In the genomic region with DNA sequence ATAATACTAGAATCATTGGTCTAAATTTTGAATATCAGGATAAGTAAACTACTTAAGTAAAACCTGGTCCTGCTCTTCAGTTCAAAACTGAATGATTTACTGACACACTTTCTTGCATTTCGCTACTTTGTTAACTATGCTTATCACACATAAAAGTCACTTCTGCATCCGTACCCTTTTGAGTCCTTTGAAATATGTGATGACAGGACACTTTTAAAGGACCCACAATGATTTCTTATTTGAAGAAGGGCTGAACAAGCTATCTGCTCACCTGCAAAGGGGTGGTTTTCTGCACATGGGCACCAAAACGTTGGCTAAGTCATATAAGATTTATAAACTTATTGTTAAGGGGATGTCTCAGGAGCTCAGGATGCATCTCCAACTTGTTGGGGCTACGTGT, we compare ENCODE assay signal across 33 cellular contexts.
"Had no signal": no experiment of that assay in that cellular context is flagged by ENCODE, and none has a peak within 500 bp of the region (broad histone marks: within the 10 kb centered on the region; RNA-seq: fewer than 3 reads in every experiment).

No MANE protein-coding gene starts in this region.

- FAIRE-seq: astrocyte, bronchial epithelial cell, TTC549 had no signal

- DNase-seq: activated B cell treated with CpG ODN at 0.5 μM for 24 hours; activated CD4-positive, alpha-beta memory T cell treated with anti-CD3 and anti-CD28 coated beads for 36 hours; activated CD4-positive, alpha-beta T cell treated with anti-CD3 and anti-CD28 coated beads for 4 hours; activated CD4-positive, alpha-beta T cell treated with anti-CD3 and anti-CD28 coated beads, Interleukin-2, amount 10 ng/mL, durations not matched to agents 24 days and 14 days; activated CD4-positive, alpha-beta T cell treated with anti-CD3 and anti-CD28 coated beads, Interleukin-2, amount 50 U/mL, for 1 hour; activated CD4-positive, alpha-beta T cell treated with anti-CD3 and anti-CD28 coated beads, Interleukin-2, amount 50 U/mL, for 4 hours; activated CD4-positive, CD25-positive, alpha-beta regulatory T cell treated with anti-CD3 and anti-CD28 coated beads, Interleukin-2, amount 50 U/mL, for 72 hours; activated CD8-positive, alpha-beta memory T cell treated with anti-CD3 and anti-CD28 coated beads, Interleukin-2, amount 50 U/mL, for 4 hours; activated CD8-positive, alpha-beta T cell treated with anti-CD3 and anti-CD28 coated beads for 36 hours; activated effector memory CD4-positive, alpha-beta T cell treated with anti-CD3 and anti-CD28 coated beads, Interleukin-2, amount 50 U/mL, for 16 hours; activated gamma-delta T cell treated with Interleukin-2 at 50 U/mL for 16 hours; activated naive CD4-positive, alpha-beta T cell; activated naive CD4-positive, alpha-beta T cell treated with anti-CD3 and anti-CD28 coated beads for 36 hours; activated naive CD4-positive, alpha-beta T cell treated with anti-CD3 and anti-CD28 coated beads, Interleukin-2, amount 50 U/mL, for 16 hours; activated naive CD8-positive, alpha-beta T cell treated with anti-CD3 and anti-CD28 coated beads for 36 hours; activated T-cell treated with anti-CD3 and anti-CD28 coated beads for 4 hours; activated T-cell treated with anti-CD3 and anti-CD28 coated beads, Interleukin-2, amount 50 U/mL, for 1 hour; activated T-cell treated with anti-CD3 and anti-CD28 coated beads, Interleukin-2, amount 50 U/mL, for 4 hours; activated T-cell treated with anti-CD3 and anti-CD28 coated beads, Interleukin-2, amount 50 U/mL, for 72 hours; adrenal gland; amniotic stem cell; aorta; caudate nucleus; cerebellar nuclear complex; T-helper 2 cell; T-helper 9 cell had no signal

- H3K9me3 ChIP-seq: adrenal gland had no signal

- H3K27ac ChIP-seq: adrenal gland, cardiac muscle cell, VCaP had no signal

- H3K4me3 ChIP-seq: adrenal gland, cardiac muscle cell had no signal

- ATAC-seq: activated CD8-positive, alpha-beta T cell treated with anti-CD3 and anti-CD28 coated beads for 36 hours; activated naive CD4-positive, alpha-beta T cell treated with anti-CD3 and anti-CD28 coated beads, Interleukin-2, amount 50 U/mL, for 72 hours; activated T-cell treated with anti-CD3 and anti-CD28 coated beads, Interleukin-2, amount 50 U/mL, for 4 hours; activated T-cell treated with anti-CD3 and anti-CD28 coated beads, Interleukin-2, amount 50 U/mL, for 72 hours; activated T-helper 17 cell treated with anti-CD3 and anti-CD28 coated beads, Interleukin-2, amount 50 U/mL, for 72 hours had no signal

- H3K27me3 ChIP-seq: adrenal gland, cardiac muscle cell had no signal

- H3K4me1 ChIP-seq: adrenal gland had no signal
